ENCODE assay signal across 1 cellular context in the genomic region with DNA sequence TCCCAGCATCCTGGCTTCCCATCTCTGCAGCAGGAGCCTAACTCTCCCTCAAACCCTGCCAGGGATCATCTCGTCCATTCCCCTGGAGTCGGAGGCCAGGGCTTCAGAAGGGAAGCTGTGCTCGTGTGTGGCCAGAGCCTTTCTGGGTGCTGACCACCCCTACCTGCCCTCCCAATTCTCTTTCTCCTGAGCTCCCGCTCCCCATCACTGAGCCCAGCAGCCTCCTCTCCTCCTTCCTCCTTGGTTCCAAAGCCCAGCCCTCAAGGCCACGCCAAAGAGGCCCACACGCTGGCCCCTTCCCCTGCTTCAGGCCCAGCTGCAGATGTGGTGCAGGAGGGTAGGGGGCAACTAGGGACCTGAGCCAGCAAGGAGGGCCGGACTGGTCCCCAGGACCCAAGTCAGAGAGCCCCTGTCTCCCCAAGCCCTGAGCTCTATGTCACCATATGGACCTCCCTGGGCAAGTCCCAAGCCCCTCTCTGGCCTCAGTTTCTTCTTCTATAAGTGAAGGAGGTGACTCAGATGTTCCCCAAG.
TF ChIP-seq lines count a peak whose summit lies in the region.

No MANE protein-coding gene starts in this region.

TF ChIP-seq in HepG2, 621 proteins besides CTCF, POLR2A, EP300 and RAD21:
- TF ChIP-seq STAG1 (CRISPR knock-in tag; IDR thresholded peaks at IDR 0.05) (no peak), TBX2 (CRISPR knock-in tag; IDR thresholded peaks at IDR 0.05; ENCODE audit: borderline replicate concordance) (no peak), ZNF879 (CRISPR knock-in tag; IDR thresholded peaks at IDR 0.05) (no peak), HES4 (CRISPR knock-in tag; IDR thresholded peaks at IDR 0.05; ENCODE audit: borderline replicate concordance) (peak; percentile 63; the same call in 1 of the 2 replicates), ZNF296 (CRISPR knock-in tag; conservative IDR thresholded peaks at IDR 0.05) (no peak), SALL2 (CRISPR knock-in tag; IDR thresholded peaks at IDR 0.05) (0 out of 2 replicates have a peak, but pooled peaks have one; percentile 52), RNF2 (conservative IDR thresholded peaks at IDR 0.05; ENCODE audit: low read depth) (no peak), ZNF451 (CRISPR knock-in tag; IDR thresholded peaks at IDR 0.05) (no peak), SRY (CRISPR knock-in tag; IDR thresholded peaks at IDR 0.05) (no peak), CEBPB (IDR thresholded peaks at IDR 0.05; ENCODE audit: borderline replicate concordance, low read depth, low read length) (no peak), ZNF225 (CRISPR knock-in tag; IDR thresholded peaks at IDR 0.05) (0 out of 2 replicates have a peak, but pooled peaks have one; percentile 40), ZNF256 (CRISPR knock-in tag; conservative IDR thresholded peaks at IDR 0.05) (no peak), PAF1 (CRISPR knock-in tag; IDR thresholded peaks at IDR 0.05) (no peak), AGO2 (optimal IDR thresholded peaks at IDR 0.05; ENCODE audit: low read depth, low read length) (no peak), MYC (CRISPR knock-in tag; IDR thresholded peaks at IDR 0.05; ENCODE audit: borderline replicate concordance) (0 out of 2 replicates have a peak, but pooled peaks have one; percentile 23), ZNF501 (CRISPR knock-in tag; IDR thresholded peaks at IDR 0.05) (no peak), ZNF569 (CRISPR knock-in tag; IDR thresholded peaks at IDR 0.05; ENCODE audit: borderline replicate concordance) (no peak), PRPF4 (IDR thresholded peaks at IDR 0.05; ENCODE audit: low read depth, low read length, poor library complexity, severe bottlenecking) (no peak)
- TF ChIP-seq, protein P1, sequence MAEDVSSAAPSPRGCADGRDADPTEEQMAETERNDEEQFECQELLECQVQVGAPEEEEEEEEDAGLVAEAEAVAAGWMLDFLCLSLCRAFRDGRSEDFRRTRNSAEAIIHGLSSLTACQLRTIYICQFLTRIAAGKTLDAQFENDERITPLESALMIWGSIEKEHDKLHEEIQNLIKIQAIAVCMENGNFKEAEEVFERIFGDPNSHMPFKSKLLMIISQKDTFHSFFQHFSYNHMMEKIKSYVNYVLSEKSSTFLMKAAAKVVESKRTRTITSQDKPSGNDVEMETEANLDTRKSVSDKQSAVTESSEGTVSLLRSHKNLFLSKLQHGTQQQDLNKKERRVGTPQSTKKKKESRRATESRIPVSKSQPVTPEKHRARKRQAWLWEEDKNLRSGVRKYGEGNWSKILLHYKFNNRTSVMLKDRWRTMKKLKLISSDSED (CRISPR knock-in tag; IDR thresholded peaks at IDR 0.05): no peak
- TF ChIP-seq, protein P2, sequence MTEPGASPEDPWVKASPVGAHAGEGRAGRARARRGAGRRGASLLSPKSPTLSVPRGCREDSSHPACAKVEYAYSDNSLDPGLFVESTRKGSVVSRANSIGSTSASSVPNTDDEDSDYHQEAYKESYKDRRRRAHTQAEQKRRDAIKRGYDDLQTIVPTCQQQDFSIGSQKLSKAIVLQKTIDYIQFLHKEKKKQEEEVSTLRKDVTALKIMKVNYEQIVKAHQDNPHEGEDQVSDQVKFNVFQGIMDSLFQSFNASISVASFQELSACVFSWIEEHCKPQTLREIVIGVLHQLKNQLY (CRISPR knock-in tag; IDR thresholded peaks at IDR 0.05): no peak
- TF ChIP-seq, protein P3, sequence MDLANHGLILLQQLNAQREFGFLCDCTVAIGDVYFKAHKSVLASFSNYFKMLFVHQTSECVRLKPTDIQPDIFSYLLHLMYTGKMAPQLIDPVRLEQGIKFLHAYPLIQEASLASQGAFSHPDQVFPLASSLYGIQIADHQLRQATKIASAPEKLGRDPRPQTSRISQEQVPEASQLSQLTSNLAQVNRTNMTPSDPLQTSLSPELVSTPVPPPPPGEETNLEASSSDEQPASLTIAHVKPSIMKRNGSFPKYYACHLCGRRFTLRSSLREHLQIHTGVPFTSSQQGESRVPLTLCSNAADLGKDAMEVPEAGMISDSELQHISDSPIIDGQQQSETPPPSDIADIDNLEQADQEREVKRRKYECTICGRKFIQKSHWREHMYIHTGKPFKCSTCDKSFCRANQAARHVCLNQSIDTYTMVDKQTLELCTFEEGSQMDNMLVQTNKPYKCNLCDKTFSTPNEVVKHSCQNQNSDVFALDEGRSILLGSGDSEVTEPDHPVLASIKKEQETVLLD (CRISPR knock-in tag; IDR thresholded peaks at IDR 0.05; ENCODE audit: low read depth): no peak
- TF ChIP-seq, protein P4, sequence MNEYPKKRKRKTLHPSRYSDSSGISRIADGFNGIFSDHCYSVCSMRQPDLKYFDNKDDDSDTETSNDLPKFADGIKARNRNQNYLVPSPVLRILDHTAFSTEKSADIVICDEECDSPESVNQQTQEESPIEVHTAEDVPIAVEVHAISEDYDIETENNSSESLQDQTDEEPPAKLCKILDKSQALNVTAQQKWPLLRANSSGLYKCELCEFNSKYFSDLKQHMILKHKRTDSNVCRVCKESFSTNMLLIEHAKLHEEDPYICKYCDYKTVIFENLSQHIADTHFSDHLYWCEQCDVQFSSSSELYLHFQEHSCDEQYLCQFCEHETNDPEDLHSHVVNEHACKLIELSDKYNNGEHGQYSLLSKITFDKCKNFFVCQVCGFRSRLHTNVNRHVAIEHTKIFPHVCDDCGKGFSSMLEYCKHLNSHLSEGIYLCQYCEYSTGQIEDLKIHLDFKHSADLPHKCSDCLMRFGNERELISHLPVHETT (CRISPR knock-in tag; conservative IDR thresholded peaks at IDR 0.05): no peak
- TF ChIP-seq, protein P5, sequence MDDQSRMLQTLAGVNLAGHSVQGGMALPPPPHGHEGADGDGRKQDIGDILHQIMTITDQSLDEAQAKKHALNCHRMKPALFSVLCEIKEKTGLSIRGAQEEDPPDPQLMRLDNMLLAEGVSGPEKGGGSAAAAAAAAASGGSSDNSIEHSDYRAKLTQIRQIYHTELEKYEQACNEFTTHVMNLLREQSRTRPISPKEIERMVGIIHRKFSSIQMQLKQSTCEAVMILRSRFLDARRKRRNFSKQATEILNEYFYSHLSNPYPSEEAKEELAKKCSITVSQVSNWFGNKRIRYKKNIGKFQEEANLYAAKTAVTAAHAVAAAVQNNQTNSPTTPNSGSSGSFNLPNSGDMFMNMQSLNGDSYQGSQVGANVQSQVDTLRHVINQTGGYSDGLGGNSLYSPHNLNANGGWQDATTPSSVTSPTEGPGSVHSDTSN (CRISPR knock-in tag; IDR thresholded peaks at IDR 0.05; ENCODE audit: borderline replicate concordance): no peak
- TF ChIP-seq, protein P6, sequence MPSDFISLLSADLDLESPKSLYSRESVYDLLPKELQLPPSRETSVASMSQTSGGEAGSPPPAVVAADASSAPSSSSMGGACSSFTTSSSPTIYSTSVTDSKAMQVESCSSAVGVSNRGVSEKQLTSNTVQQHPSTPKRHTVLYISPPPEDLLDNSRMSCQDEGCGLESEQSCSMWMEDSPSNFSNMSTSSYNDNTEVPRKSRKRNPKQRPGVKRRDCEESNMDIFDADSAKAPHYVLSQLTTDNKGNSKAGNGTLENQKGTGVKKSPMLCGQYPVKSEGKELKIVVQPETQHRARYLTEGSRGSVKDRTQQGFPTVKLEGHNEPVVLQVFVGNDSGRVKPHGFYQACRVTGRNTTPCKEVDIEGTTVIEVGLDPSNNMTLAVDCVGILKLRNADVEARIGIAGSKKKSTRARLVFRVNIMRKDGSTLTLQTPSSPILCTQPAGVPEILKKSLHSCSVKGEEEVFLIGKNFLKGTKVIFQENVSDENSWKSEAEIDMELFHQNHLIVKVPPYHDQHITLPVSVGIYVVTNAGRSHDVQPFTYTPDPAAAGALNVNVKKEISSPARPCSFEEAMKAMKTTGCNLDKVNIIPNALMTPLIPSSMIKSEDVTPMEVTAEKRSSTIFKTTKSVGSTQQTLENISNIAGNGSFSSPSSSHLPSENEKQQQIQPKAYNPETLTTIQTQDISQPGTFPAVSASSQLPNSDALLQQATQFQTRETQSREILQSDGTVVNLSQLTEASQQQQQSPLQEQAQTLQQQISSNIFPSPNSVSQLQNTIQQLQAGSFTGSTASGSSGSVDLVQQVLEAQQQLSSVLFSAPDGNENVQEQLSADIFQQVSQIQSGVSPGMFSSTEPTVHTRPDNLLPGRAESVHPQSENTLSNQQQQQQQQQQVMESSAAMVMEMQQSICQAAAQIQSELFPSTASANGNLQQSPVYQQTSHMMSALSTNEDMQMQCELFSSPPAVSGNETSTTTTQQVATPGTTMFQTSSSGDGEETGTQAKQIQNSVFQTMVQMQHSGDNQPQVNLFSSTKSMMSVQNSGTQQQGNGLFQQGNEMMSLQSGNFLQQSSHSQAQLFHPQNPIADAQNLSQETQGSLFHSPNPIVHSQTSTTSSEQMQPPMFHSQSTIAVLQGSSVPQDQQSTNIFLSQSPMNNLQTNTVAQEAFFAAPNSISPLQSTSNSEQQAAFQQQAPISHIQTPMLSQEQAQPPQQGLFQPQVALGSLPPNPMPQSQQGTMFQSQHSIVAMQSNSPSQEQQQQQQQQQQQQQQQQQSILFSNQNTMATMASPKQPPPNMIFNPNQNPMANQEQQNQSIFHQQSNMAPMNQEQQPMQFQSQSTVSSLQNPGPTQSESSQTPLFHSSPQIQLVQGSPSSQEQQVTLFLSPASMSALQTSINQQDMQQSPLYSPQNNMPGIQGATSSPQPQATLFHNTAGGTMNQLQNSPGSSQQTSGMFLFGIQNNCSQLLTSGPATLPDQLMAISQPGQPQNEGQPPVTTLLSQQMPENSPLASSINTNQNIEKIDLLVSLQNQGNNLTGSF (CRISPR knock-in tag; IDR thresholded peaks at IDR 0.05): no peak
- TF ChIP-seq, protein P7, sequence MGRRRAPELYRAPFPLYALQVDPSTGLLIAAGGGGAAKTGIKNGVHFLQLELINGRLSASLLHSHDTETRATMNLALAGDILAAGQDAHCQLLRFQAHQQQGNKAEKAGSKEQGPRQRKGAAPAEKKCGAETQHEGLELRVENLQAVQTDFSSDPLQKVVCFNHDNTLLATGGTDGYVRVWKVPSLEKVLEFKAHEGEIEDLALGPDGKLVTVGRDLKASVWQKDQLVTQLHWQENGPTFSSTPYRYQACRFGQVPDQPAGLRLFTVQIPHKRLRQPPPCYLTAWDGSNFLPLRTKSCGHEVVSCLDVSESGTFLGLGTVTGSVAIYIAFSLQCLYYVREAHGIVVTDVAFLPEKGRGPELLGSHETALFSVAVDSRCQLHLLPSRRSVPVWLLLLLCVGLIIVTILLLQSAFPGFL (CRISPR knock-in tag; IDR thresholded peaks at IDR 0.05): no peak
- TF ChIP-seq, protein P8, sequence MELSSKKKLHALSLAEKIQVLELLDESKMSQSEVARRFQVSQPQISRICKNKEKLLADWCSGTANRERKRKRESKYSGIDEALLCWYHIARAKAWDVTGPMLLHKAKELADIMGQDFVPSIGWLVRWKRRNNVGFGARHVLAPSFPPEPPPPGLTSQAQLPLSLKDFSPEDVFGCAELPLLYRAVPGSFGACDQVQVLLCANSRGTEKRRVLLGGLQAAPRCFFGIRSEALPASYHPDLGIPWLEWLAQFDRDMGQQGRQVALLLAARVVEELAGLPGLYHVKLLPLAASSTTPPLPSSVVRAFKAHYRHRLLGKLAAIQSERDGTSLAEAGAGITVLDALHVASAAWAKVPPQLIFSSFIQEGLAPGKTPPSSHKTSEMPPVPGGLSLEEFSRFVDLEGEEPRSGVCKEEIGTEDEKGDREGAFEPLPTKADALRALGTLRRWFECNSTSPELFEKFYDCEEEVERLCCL (CRISPR knock-in tag; IDR thresholded peaks at IDR 0.05; ENCODE audit: borderline replicate concordance): no peak
- TF ChIP-seq, protein P9, sequence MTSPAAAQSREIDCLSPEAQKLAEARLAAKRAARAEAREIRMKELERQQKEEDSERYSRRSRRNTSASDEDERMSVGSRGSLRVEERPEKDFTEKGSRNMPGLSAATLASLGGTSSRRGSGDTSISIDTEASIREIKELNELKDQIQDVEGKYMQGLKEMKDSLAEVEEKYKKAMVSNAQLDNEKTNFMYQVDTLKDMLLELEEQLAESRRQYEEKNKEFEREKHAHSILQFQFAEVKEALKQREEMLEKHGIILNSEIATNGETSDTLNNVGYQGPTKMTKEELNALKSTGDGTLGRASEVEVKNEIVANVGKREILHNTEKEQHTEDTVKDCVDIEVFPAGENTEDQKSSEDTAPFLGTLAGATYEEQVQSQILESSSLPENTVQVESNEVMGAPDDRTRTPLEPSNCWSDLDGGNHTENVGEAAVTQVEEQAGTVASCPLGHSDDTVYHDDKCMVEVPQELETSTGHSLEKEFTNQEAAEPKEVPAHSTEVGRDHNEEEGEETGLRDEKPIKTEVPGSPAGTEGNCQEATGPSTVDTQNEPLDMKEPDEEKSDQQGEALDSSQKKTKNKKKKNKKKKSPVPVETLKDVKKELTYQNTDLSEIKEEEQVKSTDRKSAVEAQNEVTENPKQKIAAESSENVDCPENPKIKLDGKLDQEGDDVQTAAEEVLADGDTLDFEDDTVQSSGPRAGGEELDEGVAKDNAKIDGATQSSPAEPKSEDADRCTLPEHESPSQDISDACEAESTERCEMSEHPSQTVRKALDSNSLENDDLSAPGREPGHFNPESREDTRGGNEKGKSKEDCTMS (CRISPR knock-in tag; conservative IDR thresholded peaks at IDR 0.05): no peak
